ENCODE assay signal across 10 cellular contexts in genomic region chr11:13135385-13136271, GRCh38.
DNase-seq lines count a peak whose midpoint lies in the region; ATAC-seq and TF ChIP-seq lines count a peak whose summit lies in the region.
"Had no signal": no experiment of that assay in that cellular context is flagged by ENCODE, and none has a peak within 500 bp of the region (broad histone marks: within the 10 kb centered on the region; RNA-seq: fewer than 3 reads in every experiment).

No MANE protein-coding gene starts in this region.

- no peaks in the 10 kb centered on the region for H3K36me3 ChIP-seq in BLaER1 treated with 17β-estradiol and CSF1 and Interleukin-3, amounts not matched to agents 10 nM and 100 nM
- H3K36me3 ChIP-seq: neutrophil had no signal

- POLR2A ChIA-PET in activated CD8-positive, alpha-beta T cell treated with anti-CD3 and anti-CD28 coated beads, Interleukin-2, amount 10 ng/mL, durations not matched to agents 7 days and 5 days (lab: Charles Lee): no interaction called here

- peaks cover 4% of the 10 kb centered on the region for H3K4me1 Mint-ChIP-seq in activated CD8-positive, alpha-beta T cell treated with anti-CD3 and anti-CD28 coated beads, Interleukin-2, amount 10 ng/mL, durations not matched to agents 7 days and 5 days (ENCODE audit: low read depth)

- peak overlapping the region in 2 of 10 experiments; percentile 21 to 43; a peak in 2 of 20 replicates for H3K4me3 ChIP-seq in BLaER1 treated with 17β-estradiol and CSF1 and Interleukin-3, amounts not matched to agents 10 nM and 100 nM

- no peaks in the 10 kb centered on the region for H3K9me3 Mint-ChIP-seq in activated CD8-positive, alpha-beta T cell treated with anti-CD3 and anti-CD28 coated beads, Interleukin-2, amount 10 ng/mL, durations not matched to agents 7 days and 5 days (ENCODE audit: insufficient read depth)

- H3K36me3 Mint-ChIP-seq in activated CD8-positive, alpha-beta T cell treated with anti-CD3 and anti-CD28 coated beads, Interleukin-2, amount 10 ng/mL, durations not matched to agents 7 days and 5 days (ENCODE audit: low read depth): no peaks in the 10 kb centered on the region

- CTCF ChIA-PET in activated CD8-positive, alpha-beta T cell treated with anti-CD3 and anti-CD28 coated beads, Interleukin-2, amount 10 ng/mL, durations not matched to agents 7 days and 5 days (lab: Charles Lee): no interaction called here

- H3K4me2 ChIP-seq in BLaER1 treated with 17β-estradiol and CSF1 and Interleukin-3, amounts not matched to agents 10 nM and 100 nM: peak overlapping the region; percentile 51 to 90 (median 81)

- no peak overlapping the region for H3K27ac Mint-ChIP-seq in activated CD8-positive, alpha-beta T cell treated with anti-CD3 and anti-CD28 coated beads, Interleukin-2, amount 10 ng/mL, durations not matched to agents 7 days and 5 days
- H3K27ac Mint-ChIP-seq: effector memory CD8-positive, alpha-beta T cell had no signal

- H3K9ac ChIP-seq in BLaER1 treated with 17β-estradiol and CSF1 and Interleukin-3, amounts not matched to agents 10 nM and 100 nM: no peak overlapping the region

- ATAC-seq in activated CD8-positive, alpha-beta T cell treated with anti-CD3 and anti-CD28 coated beads, Interleukin-2, amount 10 ng/mL, durations not matched to agents 7 days and 5 days: no peak
- ATAC-seq in omental fat pad (ENCODE audit: low FRiP score) (no peak), HG02973 (IDR thresholded peaks at IDR 0.05; ENCODE audit: unreplicated experiment) (no peak)
- ATAC-seq: effector memory CD8-positive, alpha-beta T cell had no signal

- peaks cover 6 to 25% (median 22%) of the 10 kb centered on the region in 11 experiments; a peak in 20 of 22 replicates for H3K9me3 ChIP-seq in BLaER1 treated with 17β-estradiol and CSF1 and Interleukin-3, amounts not matched to agents 10 nM and 100 nM (replicated peaks in 1 of 11)
- H3K9me3 ChIP-seq: neutrophil had no signal

- peaks cover 18% of the 10 kb centered on the region for H3K27me3 Mint-ChIP-seq in activated CD8-positive, alpha-beta T cell treated with anti-CD3 and anti-CD28 coated beads, Interleukin-2, amount 10 ng/mL, durations not matched to agents 7 days and 5 days (ENCODE audit: low read depth)

- peaks cover 0 to 13% (median 0%) of the 10 kb centered on the region in 11 experiments; a peak in 3 of 22 replicates for H3K27me3 ChIP-seq in BLaER1 treated with 17β-estradiol and CSF1 and Interleukin-3, amounts not matched to agents 10 nM and 100 nM
- no peaks in the 10 kb centered on the region for H3K27me3 ChIP-seq in layer of hippocampus (ENCODE audit: control insufficient read depth, insufficient read depth, low read length)
- H3K27me3 ChIP-seq: neutrophil had no signal

- H3K4me1 ChIP-seq in BLaER1 treated with 17β-estradiol and CSF1 and Interleukin-3, amounts not matched to agents 10 nM and 100 nM: peaks cover 33 to 79% (median 67%) of the 10 kb centered on the region in 10 experiments

- intact Hi-C loops in posterior vena cava (cut with DNase I): no loop called here

- peaks cover 0 to 14% (median 0%) of the 10 kb centered on the region in 11 experiments; a peak in 2 of 22 replicates for H4K20me1 ChIP-seq in BLaER1 treated with 17β-estradiol and CSF1 and Interleukin-3, amounts not matched to agents 10 nM and 100 nM

- no peak for TF ChIP-seq CTCF in omental fat pad (IDR thresholded peaks at IDR 0.05)

- DNase-seq in NCI-H1048 (lab: John Stamatoyannopoulos, UW) (peak; percentile 61), astrocyte of the hippocampus (ENCODE audit: low read depth, low spot score) (peak; percentile 94), omental fat pad (ENCODE audit: low spot score) (no peak), posterior vena cava (ENCODE audit: low spot score) (no peak)
- DNase-seq in activated CD8-positive, alpha-beta T cell treated with anti-CD3 and anti-CD28 coated beads, Interleukin-2, amount 10 ng/mL, durations not matched to agents 7 days and 5 days: no peak
- DNase-seq: effector memory CD8-positive, alpha-beta T cell had no signal

- no peak overlapping the region for H3K4me3 Mint-ChIP-seq in activated CD8-positive, alpha-beta T cell treated with anti-CD3 and anti-CD28 coated beads, Interleukin-2, amount 10 ng/mL, durations not matched to agents 7 days and 5 days
- H3K4me3 Mint-ChIP-seq: effector memory CD8-positive, alpha-beta T cell had no signal

- H3K27ac ChIP-seq in BLaER1 treated with 17β-estradiol and CSF1 and Interleukin-3, amounts not matched to agents 10 nM and 100 nM: no peak overlapping the region
- H3K27ac ChIP-seq in layer of hippocampus (ENCODE audit: low read depth, low read length): peak overlapping the region; percentile 84
- H3K27ac ChIP-seq: neutrophil had no signal

Comparison
In these comparisons a context has a peak if more than half of its experiments do, and no peak if none do; other contexts are left out.
1. DNase-seq: peak in NCI-H1048 (single experiment) and astrocyte of the hippocampus (single experiment); none in activated CD8-positive, alpha-beta T cell treated with anti-CD3 and anti-CD28 coated beads, Interleukin-2, amount 10 ng/mL, durations not matched to agents 7 days and 5 days (single experiment), omental fat pad (single experiment) and posterior vena cava (single experiment).